9 cellular contexts compared by ENCODE assay signal in the genomic region with DNA sequence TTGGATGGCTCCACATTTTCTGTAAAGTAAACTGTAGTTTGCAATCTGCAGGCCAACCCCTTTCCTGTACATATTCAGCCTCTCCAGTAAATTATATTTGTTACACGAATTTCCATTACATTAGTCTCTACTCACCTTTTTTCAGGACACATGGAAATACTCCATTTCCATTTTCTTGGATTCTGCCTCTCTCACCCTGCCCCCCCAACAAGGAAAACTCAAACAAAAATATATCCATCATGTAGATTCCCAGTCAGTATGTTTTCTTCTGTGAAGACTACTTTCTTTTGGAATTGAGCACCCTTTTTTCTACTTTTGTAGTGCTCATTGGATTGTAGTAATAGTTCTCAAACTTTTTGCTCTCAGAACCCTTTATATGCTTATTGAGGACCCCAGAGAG. TPM values are rescaled to one million over a fixed set of nuclear protein-coding genes. Genes with fewer than 3 reads are reported as not detected.
DNase-seq lines count a peak whose midpoint lies in the region; ATAC-seq and TF ChIP-seq lines count a peak whose summit lies in the region.
"Had no signal": no experiment of that assay in that cellular context is flagged by ENCODE, and none has a peak within 500 bp of the region (broad histone marks: within the 10 kb centered on the region; RNA-seq: fewer than 3 reads in every experiment).

No MANE protein-coding gene starts in this region.

- peaks cover 14% of the 10 kb centered on the region for H3K4me1 ChIP-seq in mesodermal cell (ENCODE audit: control insufficient read depth, insufficient read depth, low read length, poor library complexity, severe bottlenecking)
- H3K4me1 ChIP-seq in vagina: peaks cover 50% of the 10 kb centered on the region
- H3K4me1 ChIP-seq in neuronal stem cell (ENCODE audit: control insufficient read depth in 2 of 2, insufficient read depth in 1 of 2, low read depth in 1 of 2, low read length in 2 of 2): peaks cover 2 to 3% of the 10 kb centered on the region in 2 donors

- H4K8ac ChIP-seq in neuronal stem cell (ENCODE audit: low read depth, low read length): no peak overlapping the region

- DNase-seq in stimulated activated naive CD8-positive, alpha-beta T cell treated with anti-CD3 and anti-CD28 coated beads, Interleukin-15, Interleukin-2, amounts not matched to agents 100 U/mL and 50 U/mL, for 24 hours: no peak
- DNase-seq in vagina (ENCODE audit: extremely low spot score in 2 of 2) (no peak), T-helper 9 cell (no peak), neuronal stem cell (ENCODE audit: low spot score) (no peak), hypothalamus (lab: John Stamatoyannopoulos, UW) (no peak)
- DNase-seq: NCI-H187 treated with DMSO at 0.1 percent for 48 hours had no signal

- TF ChIP-seq CTCF in brain (conservative IDR thresholded peaks at IDR 0.05) (no peak), vagina (IDR thresholded peaks at IDR 0.05) (no peak)

- peak overlapping the region; percentile 96 for H3K4me3 Mint-ChIP-seq in stimulated activated naive CD8-positive, alpha-beta T cell treated with anti-CD3 and anti-CD28 coated beads, Interleukin-15, Interleukin-2, amounts not matched to agents 100 ng/mL and 50 ng/mL, for 24 hours
- H3K4me3 Mint-ChIP-seq in brain: peak overlapping the region; percentile 94 to 98 (median 97)

- H3K4me1 Mint-ChIP-seq in stimulated activated naive CD8-positive, alpha-beta T cell treated with anti-CD3 and anti-CD28 coated beads, Interleukin-15, Interleukin-2, amounts not matched to agents 100 ng/mL and 50 ng/mL, for 24 hours (ENCODE audit: low read depth): peaks cover 65% of the 10 kb centered on the region
- H3K4me1 Mint-ChIP-seq in brain: peaks cover 68% of the 10 kb centered on the region

- H2BK12ac ChIP-seq in neuronal stem cell (ENCODE audit: low read length): no peak overlapping the region

- H3K4me3 ChIP-seq in mesodermal cell (ENCODE audit: extremely low read depth, insufficient read depth, low read length, poor library complexity, severe bottlenecking) (peak overlapping the region; percentile 99), vagina (peak overlapping the region; percentile 71 to 83), neuronal stem cell (ENCODE audit: low read length in 2 of 2) (peak overlapping the region in 1 of 2 donors; percentile 85)

- H3K79me1 ChIP-seq in neuronal stem cell (ENCODE audit: low read depth, low read length): peaks cover 8% of the 10 kb centered on the region

- no peaks in the 10 kb centered on the region for H3K9me3 ChIP-seq in mesodermal cell (ENCODE audit: control insufficient read depth, low read length)
- H3K9me3 ChIP-seq in vagina: no peaks in the 10 kb centered on the region
- no peaks in the 10 kb centered on the region for H3K9me3 ChIP-seq in neuronal stem cell (replicated peaks in 1 of 2; ENCODE audit: control insufficient read depth in 2 of 2, insufficient read depth in 1 of 2, low read depth in 1 of 2, low read length in 2 of 2)

- H3K14ac ChIP-seq in neuronal stem cell (ENCODE audit: low read length): no peak overlapping the region

- H3K9me3 Mint-ChIP-seq in stimulated activated naive CD8-positive, alpha-beta T cell treated with anti-CD3 and anti-CD28 coated beads, Interleukin-15, Interleukin-2, amounts not matched to agents 100 ng/mL and 50 ng/mL, for 24 hours: no peaks in the 10 kb centered on the region
- H3K9me3 Mint-ChIP-seq in brain: no peaks in the 10 kb centered on the region

- H4K91ac ChIP-seq in neuronal stem cell (ENCODE audit: low read depth, low read length, poor library complexity): no peak overlapping the region

- no peak overlapping the region for H3K27ac ChIP-seq in mesodermal cell (ENCODE audit: low read depth, low read length, severe bottlenecking)
- peak overlapping the region; percentile 99 for H3K27ac ChIP-seq in vagina
- H3K27ac ChIP-seq in neuronal stem cell (replicated peaks; ENCODE audit: low read length): no peak overlapping the region

- TF ChIP-seq POLR2A in vagina (IDR thresholded peaks at IDR 0.05): no peak

- H3K27me3 Mint-ChIP-seq in stimulated activated naive CD8-positive, alpha-beta T cell treated with anti-CD3 and anti-CD28 coated beads, Interleukin-15, Interleukin-2, amounts not matched to agents 100 ng/mL and 50 ng/mL, for 24 hours: no peaks in the 10 kb centered on the region
- H3K27me3 Mint-ChIP-seq in brain: peaks cover 21% of the 10 kb centered on the region

- H2AK5ac ChIP-seq in neuronal stem cell (ENCODE audit: low read depth, low read length): no peak overlapping the region

- no peak overlapping the region for H2BK5ac ChIP-seq in neuronal stem cell (ENCODE audit: low read length)

- H3K9ac ChIP-seq in neuronal stem cell (ENCODE audit: low read depth, low read length, poor library complexity): no peak overlapping the region

- H3K23ac ChIP-seq in neuronal stem cell (ENCODE audit: low read depth, low read length, poor library complexity): no peak overlapping the region

- H3K18ac ChIP-seq in neuronal stem cell (ENCODE audit: low read length): no peak overlapping the region

- H3K27me3 ChIP-seq in vagina: no peaks in the 10 kb centered on the region
- H3K27me3 ChIP-seq in neuronal stem cell (ENCODE audit: control insufficient read depth in 3 of 3, insufficient read depth in 3 of 3, low read depth in 1 of 3, low read length in 3 of 3): no peaks in the 10 kb centered on the region

- 7 to 10% methylated on average over 1 of the region's 1 CpG for WGBS in mesodermal cell (ENCODE audit: insufficient coverage in 2 of 2), 2 experiments
- no CpG with 5 or more reads among the region's 1 CpG for WGBS in neuronal stem cell (ENCODE audit: extremely low coverage in 2 of 2, insufficient read length in 2 of 2, insufficient replicate concordance in 1 of 2), 2 donors

- no peak overlapping the region for H2BK120ac ChIP-seq in neuronal stem cell (ENCODE audit: low read depth, low read length)

- no peak for ATAC-seq in stimulated activated naive CD8-positive, alpha-beta T cell treated with anti-CD3 and anti-CD28 coated beads, Interleukin-15, Interleukin-2, amounts not matched to agents 100 U/mL and 50 U/mL, for 24 hours

- no peak overlapping the region for H3K27ac Mint-ChIP-seq in stimulated activated naive CD8-positive, alpha-beta T cell treated with anti-CD3 and anti-CD28 coated beads, Interleukin-15, Interleukin-2, amounts not matched to agents 100 ng/mL and 50 ng/mL, for 24 hours
- peak overlapping the region; percentile 55 to 98 (median 75) for H3K27ac Mint-ChIP-seq in brain

- intact Hi-C loops in vagina (cut with DNase I): no loop called here

- H3K36me3 ChIP-seq in mesodermal cell (ENCODE audit: control insufficient read depth, insufficient read depth, low read length) (peaks cover 4% of the 10 kb centered on the region), vagina (no peaks in the 10 kb centered on the region), neuronal stem cell (replicated peaks in 1 of 2; ENCODE audit: control insufficient read depth in 2 of 2, insufficient read depth in 2 of 2, low read length in 2 of 2) (peaks cover 0 to 10% of the 10 kb centered on the region in 2 donors)

- no peak overlapping the region for H3K4me2 ChIP-seq in neuronal stem cell (ENCODE audit: insufficient read depth, low read length, poor library complexity, severe bottlenecking)

- no peak overlapping the region for H2AFZ ChIP-seq in neuronal stem cell (ENCODE audit: low read length)

- peaks cover 9% of the 10 kb centered on the region for H3K36me3 Mint-ChIP-seq in stimulated activated naive CD8-positive, alpha-beta T cell treated with anti-CD3 and anti-CD28 coated beads, Interleukin-15, Interleukin-2, amounts not matched to agents 100 ng/mL and 50 ng/mL, for 24 hours (ENCODE audit: low read depth)
- peaks cover 20% of the 10 kb centered on the region for H3K36me3 Mint-ChIP-seq in brain

- H3K4ac ChIP-seq in neuronal stem cell (ENCODE audit: low read length): no peak overlapping the region

- H2BK15ac ChIP-seq in neuronal stem cell (ENCODE audit: low read length): no peak overlapping the region

RNA-seq across cellular contexts. Expression of a gene that starts 2.9 kb away (rescaled TPM):
- polyA plus RNA-seq in brain (ENCODE audit: insufficient read depth, low read depth, low replicate concordance): 14.6 TPM
- polyA plus RNA-seq in mesodermal cell (2013, experiment 1 of 2): 12.2 TPM
- polyA plus RNA-seq in mesodermal cell (2013, experiment 2 of 2): 12.9 TPM
- 9.8 TPM for total RNA-seq in vagina
- 13.7 TPM for polyA plus RNA-seq in neuronal stem cell (2013, experiment 1 of 2)
- 13.8 TPM for polyA plus RNA-seq in neuronal stem cell (2013, experiment 2 of 2)
